In the genomic region with DNA sequence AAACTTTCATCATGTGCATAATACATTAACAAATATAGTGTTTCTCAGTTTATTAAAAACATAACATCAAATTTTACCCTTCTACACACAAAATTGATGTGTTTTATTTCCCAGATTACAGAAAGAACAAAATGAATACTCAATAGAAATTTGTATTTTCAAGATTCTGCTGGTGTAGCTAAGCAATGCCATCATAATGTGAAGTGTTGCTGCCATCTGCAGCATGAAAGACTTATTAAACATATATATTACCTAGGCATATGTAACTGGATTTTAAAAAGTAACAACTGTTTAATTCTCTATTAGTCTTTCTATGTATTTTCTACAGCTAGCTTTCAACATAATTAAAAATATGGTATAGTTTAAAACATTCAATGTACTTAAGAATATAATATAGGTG, we compare ENCODE assay signal across 8 cellular contexts. TPM values are rescaled to one million over a fixed set of nuclear protein-coding genes. Genes with fewer than 3 reads are reported as not detected.
DNase-seq lines count a peak whose midpoint lies in the region; ATAC-seq and TF ChIP-seq lines count a peak whose summit lies in the region.

No MANE protein-coding gene starts in this region.

- DNase-seq in Right ventricle myocardium superior (no peak), left ventricle myocardium superior (no peak), H7 (peak; percentile 1), NCI-H2029 (lab: John Stamatoyannopoulos, UW) (peak; percentile 46), amniotic epithelial cell (ENCODE audit: low read depth) (peak; percentile 69), kidney epithelial cell (ENCODE audit: low read depth) (no peak), tibial artery (peak in 1 of 2 donors; percentile 22), posterior vena cava (ENCODE audit: low spot score) (no peak)

- H3K4me1 ChIP-seq in tibial artery: no peaks in the 10 kb centered on the region

- no peaks in the 10 kb centered on the region for H3K36me3 ChIP-seq in H7 (replicated peaks; ENCODE audit: control insufficient read depth, insufficient read depth, low read length)
- H3K36me3 ChIP-seq in kidney epithelial cell (ENCODE audit: control insufficient read depth, insufficient read depth, low read length): no peaks in the 10 kb centered on the region
- H3K36me3 ChIP-seq in tibial artery: no peaks in the 10 kb centered on the region

- no peaks in the 10 kb centered on the region for H3K27me3 ChIP-seq in H7 (ENCODE audit: control insufficient read depth, insufficient read depth, low read length)
- no peaks in the 10 kb centered on the region for H3K27me3 ChIP-seq in kidney epithelial cell (ENCODE audit: control insufficient read depth, insufficient read depth, low read length)
- no peaks in the 10 kb centered on the region for H3K27me3 ChIP-seq in tibial artery

- H3K4me3 ChIP-seq in H7 (ENCODE audit: insufficient read depth, low read depth, low read length): no peak overlapping the region
- H3K4me3 ChIP-seq in kidney epithelial cell (ENCODE audit: low read depth, low read length): no peak overlapping the region
- H3K4me3 ChIP-seq in tibial artery: no peak overlapping the region

- TF ChIP-seq CTCF in kidney epithelial cell (IDR thresholded peaks at IDR 0.05; ENCODE audit: insufficient read depth, low read length, poor library complexity, severe bottlenecking) (peak; percentile 28), tibial artery (IDR thresholded peaks at IDR 0.05) (peak; percentile 26 to 47)

- intact Hi-C loops in Right ventricle myocardium superior (cut with DNase I) (loop anchor here (5.0 to 10.0 kb wide), 3 partner anchors 245 to 513 kb away; no protein-coding TSS in a partner anchor), left ventricle myocardium superior (cut with micrococcal nuclease) (loop anchor here (5.0 to 10.0 kb wide), 2 partner anchors 243 to 355 kb away; no protein-coding TSS in a partner anchor), tibial artery (cut with DNase I; ENCODE audit: low total_unique reads) (no loop called here), posterior vena cava (cut with DNase I) (no loop called here)

- H3K9me3 ChIP-seq in tibial artery: no peaks in the 10 kb centered on the region

- no peak overlapping the region for H3K27ac ChIP-seq in tibial artery

- peak; percentile 58 for ATAC-seq in Right ventricle myocardium superior (ENCODE audit: poor library complexity)
- no peak for ATAC-seq in left ventricle myocardium superior

RNA-seq across cellular contexts. Expression of gene PLSCR5, which starts 27.5 kb away (rescaled TPM):
- total RNA-seq in Right ventricle myocardium superior: not detected
- total RNA-seq in left ventricle myocardium superior: not detected
- not detected in 2 replicates for total RNA-seq in H7 (2014; rRNA removed; shearing (Covaris generic))
- not detected in 2 replicates for total RNA-seq in kidney epithelial cell
- not detected for total RNA-seq in posterior vena cava

RNA-seq across cellular contexts. Expression of gene PLSCR1, which starts 33.3 kb away (rescaled TPM):
- total RNA-seq in Right ventricle myocardium superior (26.0 TPM), left ventricle myocardium superior (23.6 TPM), kidney epithelial cell (77.7 and 235 TPM in 2 replicates), posterior vena cava (10 to 100 TPM; 72.1 to 95.5 TPM)
- 60.2 and 75.2 TPM in 2 replicates for total RNA-seq in H7 (2014; rRNA removed; shearing (Covaris generic))

Comparison
In these comparisons a context has a peak if more than half of its experiments do, and no peak if none do; other contexts are left out.
1. DNase-seq: peak in H7 (single experiment), NCI-H2029 (single experiment) and amniotic epithelial cell (single experiment); none in Right ventricle myocardium superior (single experiment), left ventricle myocardium superior (single experiment), kidney epithelial cell (single experiment) and posterior vena cava (single experiment).
2. intact Hi-C loops: an anchor here in Right ventricle myocardium superior (5.0 to 10.0 kb wide) and left ventricle myocardium superior (5.0 to 10.0 kb wide); none called in tibial artery and posterior vena cava.